13 cellular contexts compared by ENCODE assay signal in genomic region chr10:72615985-72616384, GRCh38.
"Had no signal": no experiment of that assay in that cellular context is flagged by ENCODE, and none has a peak within 500 bp of the region (broad histone marks: within the 10 kb centered on the region; RNA-seq: fewer than 3 reads in every experiment).

No MANE protein-coding gene starts in this region.

- ATAC-seq: foreskin keratinocyte; left lung; natural killer cell treated with Interleukin-12 subunit alpha and Interleukin-12 subunit beta and Interleukin-15 and Interleukin-18, amount 100 ng/mL, for 72 hours; stimulated activated naive CD8-positive, alpha-beta T cell treated with anti-CD3 and anti-CD28 coated beads, Interleukin-15, amount 100 ng/mL, for 72 hours had no signal

- H3K27me3 Mint-ChIP-seq: activated CD4-positive, alpha-beta memory T cell treated with anti-CD3 and anti-CD28 coated beads for 36 hours; activated naive CD8-positive, alpha-beta T cell; dendritic cell treated with granulocyte-macrophage colony-stimulating factor and Interleukin-4, amounts not matched to agents 40 ng/mL and 50 ng/mL, for 4 days; natural killer cell treated with Interleukin-12 subunit alpha and Interleukin-12 subunit beta and Interleukin-15 and Interleukin-18, amount 100 ng/mL, for 72 hours; stimulated activated naive CD8-positive, alpha-beta T cell treated with anti-CD3 and anti-CD28 coated beads, Interleukin-15, amount 100 ng/mL, for 72 hours had no signal

- H3K27ac Mint-ChIP-seq: activated CD4-positive, alpha-beta memory T cell treated with anti-CD3 and anti-CD28 coated beads for 36 hours; activated naive CD8-positive, alpha-beta T cell; activated T-helper 2 cell treated with anti-CD3 and anti-CD28 coated beads, Interferon-gamma antibody, Interleukin-2, Interleukin-4, amounts not matched to agents 10 μg/mL and 5 μg/mL and 100 μg/mL, durations not matched to agents 14 hours and 24 hours and 36 hours; dendritic cell treated with granulocyte-macrophage colony-stimulating factor and Interleukin-4, amounts not matched to agents 40 ng/mL and 50 ng/mL, for 4 days; natural killer cell treated with Interleukin-12 subunit alpha and Interleukin-12 subunit beta and Interleukin-15 and Interleukin-18, amount 100 ng/mL, for 72 hours; stimulated activated naive CD8-positive, alpha-beta T cell treated with anti-CD3 and anti-CD28 coated beads, Interleukin-15, amount 100 ng/mL, for 72 hours had no signal

- DNase-seq: activated CD4-positive, alpha-beta memory T cell treated with anti-CD3 and anti-CD28 coated beads for 36 hours; effector CD8-positive, alpha-beta T cell; foreskin keratinocyte; left lung; stimulated activated CD4-positive, alpha-beta T cell treated with anti-CD3 and anti-CD28 coated beads, Interleukin-4, amount 100 ng/mL, for 1 hour; stimulated activated naive CD8-positive, alpha-beta T cell treated with anti-CD3 and anti-CD28 coated beads, Interleukin-15, amount 100 ng/mL, for 72 hours; SW 1271; testis; upper lobe of left lung had no signal

- H3K4me3 Mint-ChIP-seq: activated CD4-positive, alpha-beta memory T cell treated with anti-CD3 and anti-CD28 coated beads for 36 hours; activated naive CD8-positive, alpha-beta T cell; dendritic cell treated with granulocyte-macrophage colony-stimulating factor and Interleukin-4, amounts not matched to agents 40 ng/mL and 50 ng/mL, for 4 days; natural killer cell treated with Interleukin-12 subunit alpha and Interleukin-12 subunit beta and Interleukin-15 and Interleukin-18, amount 100 ng/mL, for 72 hours; stimulated activated naive CD8-positive, alpha-beta T cell treated with anti-CD3 and anti-CD28 coated beads, Interleukin-15, amount 100 ng/mL, for 72 hours had no signal
